ENCODE assay signal across 15 cellular contexts in genomic region chr4:104128850-104129213, GRCh38.
DNase-seq lines count a peak whose midpoint lies in the region; ATAC-seq and TF ChIP-seq lines count a peak whose summit lies in the region.
"Had no signal": no experiment of that assay in that cellular context is flagged by ENCODE, and none has a peak within 500 bp of the region (broad histone marks: within the 10 kb centered on the region; RNA-seq: fewer than 3 reads in every experiment).

No MANE protein-coding gene starts in this region.

- ATAC-seq in HG02798 (IDR thresholded peaks at IDR 0.05; ENCODE audit: poor library complexity, unreplicated experiment) (peak; percentile 76), right lobe of liver (peak; percentile 100), HG03565 (IDR thresholded peaks at IDR 0.05; ENCODE audit: unreplicated experiment) (no peak)
- ATAC-seq: gastroesophageal sphincter, left cardiac atrium had no signal

- peak overlapping the region; percentile 83 for H3K27ac ChIP-seq in VCaP
- H3K27ac ChIP-seq in right lobe of liver: peak overlapping the region; percentile 57 to 82 (median 73)
- no peak overlapping the region for H3K27ac ChIP-seq in caudate nucleus (ENCODE audit: low read depth, low read length)
- H3K27ac ChIP-seq: gastroesophageal sphincter, neutrophil had no signal

- TF ChIP-seq POLR2A in right lobe of liver (IDR thresholded peaks at IDR 0.05): no peak

- H3K4me3 Mint-ChIP-seq in activated CD4-positive, alpha-beta memory T cell treated with anti-CD3 and anti-CD28 coated beads, Interleukin-2, amount 10 ng/mL, durations not matched to agents 7 days and 5 days: no peak overlapping the region
- H3K4me3 Mint-ChIP-seq: activated naive CD8-positive, alpha-beta T cell treated with anti-CD3 and anti-CD28 coated beads, Interleukin-2, amount 10 ng/mL, durations not matched to agents 7 days and 5 days had no signal

- H3K4me1 ChIP-seq in right lobe of liver: peaks cover 0 to 8% (median 0%) of the 10 kb centered on the region in 4 donors
- H3K4me1 ChIP-seq: gastroesophageal sphincter had no signal

- CTCF ChIA-PET in activated CD4-positive, alpha-beta memory T cell treated with anti-CD3 and anti-CD28 coated beads, Interleukin-2, amount 10 ng/mL, durations not matched to agents 7 days and 5 days (lab: Charles Lee): no interaction called here

- H3K36me3 ChIP-seq in right lobe of liver: no peaks in the 10 kb centered on the region
- H3K36me3 ChIP-seq: gastroesophageal sphincter, neutrophil had no signal

- H3K27me3 ChIP-seq in right lobe of liver: no peaks in the 10 kb centered on the region
- H3K27me3 ChIP-seq: gastroesophageal sphincter, neutrophil had no signal

- H3K36me3 Mint-ChIP-seq in activated CD4-positive, alpha-beta memory T cell treated with anti-CD3 and anti-CD28 coated beads, Interleukin-2, amount 10 ng/mL, durations not matched to agents 7 days and 5 days (ENCODE audit: low read depth): no peaks in the 10 kb centered on the region
- H3K36me3 Mint-ChIP-seq: activated naive CD8-positive, alpha-beta T cell treated with anti-CD3 and anti-CD28 coated beads, Interleukin-2, amount 10 ng/mL, durations not matched to agents 7 days and 5 days had no signal

- DNase-seq in DMS53 (lab: John Stamatoyannopoulos, UW) (peak; percentile 94), right lobe of liver (no peak), caudate nucleus (lab: John Stamatoyannopoulos, UW) (no peak), foreskin melanocyte (no peak)
- no peak for DNase-seq in activated CD4-positive, alpha-beta memory T cell treated with anti-CD3 and anti-CD28 coated beads, Interleukin-2, amount 10 ng/mL, durations not matched to agents 7 days and 5 days
- DNase-seq: activated naive CD8-positive, alpha-beta T cell treated with anti-CD3 and anti-CD28 coated beads, Interleukin-2, amount 10 ng/mL, durations not matched to agents 7 days and 5 days; DND-41; left cardiac atrium; NCI-H524 treated with DMSO at 0.1 percent for 48 hours; stimulated activated CD8-positive, alpha-beta memory T cell treated with anti-CD3 and anti-CD28 coated beads, Interleukin-4, amount 100 ng/mL, for 48 hours had no signal

- H3K27ac Mint-ChIP-seq in activated CD4-positive, alpha-beta memory T cell treated with anti-CD3 and anti-CD28 coated beads, Interleukin-2, amount 10 ng/mL, durations not matched to agents 7 days and 5 days: no peak overlapping the region
- H3K27ac Mint-ChIP-seq: activated naive CD8-positive, alpha-beta T cell treated with anti-CD3 and anti-CD28 coated beads, Interleukin-2, amount 10 ng/mL, durations not matched to agents 7 days and 5 days had no signal

- no peaks in the 10 kb centered on the region for H3K4me1 Mint-ChIP-seq in activated CD4-positive, alpha-beta memory T cell treated with anti-CD3 and anti-CD28 coated beads, Interleukin-2, amount 10 ng/mL, durations not matched to agents 7 days and 5 days
- H3K4me1 Mint-ChIP-seq: activated naive CD8-positive, alpha-beta T cell treated with anti-CD3 and anti-CD28 coated beads, Interleukin-2, amount 10 ng/mL, durations not matched to agents 7 days and 5 days had no signal

- H3K4me3 ChIP-seq in right lobe of liver: peak overlapping the region in 2 of 3 donors; percentile 20 to 21
- H3K4me3 ChIP-seq: gastroesophageal sphincter had no signal

- H3K27me3 Mint-ChIP-seq in activated CD4-positive, alpha-beta memory T cell treated with anti-CD3 and anti-CD28 coated beads, Interleukin-2, amount 10 ng/mL, durations not matched to agents 7 days and 5 days: no peaks in the 10 kb centered on the region
- H3K27me3 Mint-ChIP-seq: activated naive CD8-positive, alpha-beta T cell treated with anti-CD3 and anti-CD28 coated beads, Interleukin-2, amount 10 ng/mL, durations not matched to agents 7 days and 5 days had no signal

- peaks cover 6% of the 10 kb centered on the region for H3K9me3 Mint-ChIP-seq in activated CD4-positive, alpha-beta memory T cell treated with anti-CD3 and anti-CD28 coated beads, Interleukin-2, amount 10 ng/mL, durations not matched to agents 7 days and 5 days
- H3K9me3 Mint-ChIP-seq: activated naive CD8-positive, alpha-beta T cell treated with anti-CD3 and anti-CD28 coated beads, Interleukin-2, amount 10 ng/mL, durations not matched to agents 7 days and 5 days had no signal

- TF ChIP-seq CTCF in VCaP (conservative IDR thresholded peaks at IDR 0.05): no peak
- peak in 1 of 4 donors; percentile 13 for TF ChIP-seq CTCF in right lobe of liver (IDR thresholded peaks at IDR 0.05)

- POLR2A ChIA-PET in activated CD4-positive, alpha-beta memory T cell treated with anti-CD3 and anti-CD28 coated beads, Interleukin-2, amount 10 ng/mL, durations not matched to agents 7 days and 5 days (lab: Charles Lee): no interaction called here

- intact Hi-C loops in right lobe of liver (cut with DNase I): no loop called here

- no peaks in the 10 kb centered on the region for H3K9me3 ChIP-seq in right lobe of liver
- H3K9me3 ChIP-seq: gastroesophageal sphincter, neutrophil had no signal
